In genomic region chr5:176725521-176725920, GRCh38 we compare ENCODE assay signal across 17 cellular contexts.
DNase-seq lines count a peak whose midpoint lies in the region; ATAC-seq and TF ChIP-seq lines count a peak whose summit lies in the region.
"Had no signal": no experiment of that assay in that cellular context is flagged by ENCODE, and none has a peak within 500 bp of the region (broad histone marks: within the 10 kb centered on the region; RNA-seq: fewer than 3 reads in every experiment).

No MANE protein-coding gene starts in this region.

- H3K27me3 ChIP-seq in HUES64 (ENCODE audit: insufficient read depth, low read length) (no peaks in the 10 kb centered on the region; the same call in none of the 2 replicates), left lung (peaks cover 20 to 100% of the 10 kb centered on the region in 2 donors)

- H3K4me1 ChIP-seq in HUES64 (ENCODE audit: insufficient read depth, low read length) (peaks cover 21% of the 10 kb centered on the region; the same call in 1 of the 2 replicates), left lung (no peaks in the 10 kb centered on the region)
- H3K4me1 ChIP-seq: sigmoid colon had no signal

- H3K9me3 ChIP-seq in HUES64 (ENCODE audit: insufficient read depth, low read depth, low read length) (no peaks in the 10 kb centered on the region), left lung (peaks cover 0 to under 1% of the 10 kb centered on the region in 2 donors)
- H3K9me3 ChIP-seq: sigmoid colon had no signal

- peaks cover 59 to 69% of the 10 kb centered on the region in 2 donors for H3K4me1 Mint-ChIP-seq in immature natural killer cell
- peaks cover 3% of the 10 kb centered on the region for H3K4me1 Mint-ChIP-seq in activated CD4-positive, alpha-beta T cell treated with anti-CD3 and anti-CD28 coated beads, Interleukin-2, amount 10 ng/mL, durations not matched to agents 24 days and 14 days
- H3K4me1 Mint-ChIP-seq: activated naive CD8-positive, alpha-beta T cell treated with anti-CD3 and anti-CD28 coated beads for 36 hours had no signal

- H3K4me3 Mint-ChIP-seq in immature natural killer cell: peak overlapping the region; percentile 57 to 67 (median 61)
- H3K4me3 Mint-ChIP-seq in activated CD4-positive, alpha-beta T cell treated with anti-CD3 and anti-CD28 coated beads, Interleukin-2, amount 10 ng/mL, durations not matched to agents 24 days and 14 days: no peak overlapping the region
- H3K4me3 Mint-ChIP-seq: activated naive CD8-positive, alpha-beta T cell treated with anti-CD3 and anti-CD28 coated beads for 36 hours; CD4-positive, alpha-beta T cell; dendritic cell treated with granulocyte-macrophage colony-stimulating factor and Interleukin-4, amounts not matched to agents 40 ng/mL and 50 ng/mL, for 4 days; T-helper 1 cell treated with Interleukin-12 subunit alpha and Interleukin-12 subunit beta and Interleukin-4 antibody, amounts not matched to agents 30 μg/mL and 1 μg/mL, for 36 hours had no signal

- intact Hi-C loops in activated CD4-positive, alpha-beta T cell treated with anti-CD3 and anti-CD28 coated beads, Interleukin-2, amount 10 ng/mL, durations not matched to agents 24 days and 14 days (cut with micrococcal nuclease): no loop called here
- intact Hi-C loops in left lung (cut with DNase I): no loop called here

- H3K27me3 Mint-ChIP-seq in immature natural killer cell (ENCODE audit: low read depth in 3 of 3): peaks cover 3 to 7% (median 4%) of the 10 kb centered on the region in 3 donors
- peaks cover 27% of the 10 kb centered on the region for H3K27me3 Mint-ChIP-seq in activated CD4-positive, alpha-beta T cell treated with anti-CD3 and anti-CD28 coated beads, Interleukin-2, amount 10 ng/mL, durations not matched to agents 24 days and 14 days

- no peak for TF ChIP-seq CTCF in left lung (IDR thresholded peaks at IDR 0.05)

- DNase-seq in COLO668 (lab: John Stamatoyannopoulos, UW; ENCODE audit: unreplicated experiment) (peak; percentile 44), NCI-H69 (lab: John Stamatoyannopoulos, UW) (peak; percentile 95), immature natural killer cell (no peak), DMS114 treated with DMSO at 0.1 percent for 48 hours (lab: John Stamatoyannopoulos, UW; ENCODE audit: unreplicated experiment) (no peak), left lung (no peak)
- DNase-seq in stimulated activated CD4-positive, alpha-beta T cell treated with anti-CD3 and anti-CD28 coated beads, Interleukin-2, amount 100 ng/mL, for 48 hours: no peak
- no peak for DNase-seq in activated CD4-positive, alpha-beta T cell treated with anti-CD3 and anti-CD28 coated beads, Interleukin-2, amount 10 ng/mL, durations not matched to agents 24 days and 14 days
- DNase-seq: activated naive CD8-positive, alpha-beta T cell treated with anti-CD3 and anti-CD28 coated beads for 36 hours; CD4-positive, alpha-beta T cell; foreskin melanocyte; NCI-H524; sigmoid colon had no signal

- H3K9ac ChIP-seq in HUES64 (ENCODE audit: low read depth, low read length): peak overlapping the region; percentile 11; the same call in 1 of the 2 replicates

- no peak for ATAC-seq in left lung
- ATAC-seq: K562 had no signal

- H3K36me3 Mint-ChIP-seq in immature natural killer cell: no peaks in the 10 kb centered on the region
- no peaks in the 10 kb centered on the region for H3K36me3 Mint-ChIP-seq in activated CD4-positive, alpha-beta T cell treated with anti-CD3 and anti-CD28 coated beads, Interleukin-2, amount 10 ng/mL, durations not matched to agents 24 days and 14 days (ENCODE audit: low read depth)
- H3K36me3 Mint-ChIP-seq: activated naive CD8-positive, alpha-beta T cell treated with anti-CD3 and anti-CD28 coated beads for 36 hours had no signal

- H3K4me3 ChIP-seq in HUES64 (ENCODE audit: low read length): no peak overlapping the region
- no peak overlapping the region for H3K4me3 ChIP-seq in left lung
- H3K4me3 ChIP-seq: K562, sigmoid colon had no signal

- H3K9me3 Mint-ChIP-seq in immature natural killer cell: no peaks in the 10 kb centered on the region
- H3K9me3 Mint-ChIP-seq in activated CD4-positive, alpha-beta T cell treated with anti-CD3 and anti-CD28 coated beads, Interleukin-2, amount 10 ng/mL, durations not matched to agents 24 days and 14 days: no peaks in the 10 kb centered on the region
- H3K9me3 Mint-ChIP-seq: activated naive CD8-positive, alpha-beta T cell treated with anti-CD3 and anti-CD28 coated beads for 36 hours; CD4-positive, alpha-beta T cell; dendritic cell treated with granulocyte-macrophage colony-stimulating factor and Interleukin-4, amounts not matched to agents 40 ng/mL and 50 ng/mL, for 4 days; T-helper 1 cell treated with Interleukin-12 subunit alpha and Interleukin-12 subunit beta and Interleukin-4 antibody, amounts not matched to agents 30 μg/mL and 1 μg/mL, for 36 hours had no signal

- WGBS in HUES64: 73% methylated on average over 8 of the region's 8 CpGs

- peak overlapping the region in 5 of 6 donors; percentile 18 to 73 (median 53) for H3K27ac Mint-ChIP-seq in immature natural killer cell
- H3K27ac Mint-ChIP-seq in activated CD4-positive, alpha-beta T cell treated with anti-CD3 and anti-CD28 coated beads, Interleukin-2, amount 10 ng/mL, durations not matched to agents 24 days and 14 days: no peak overlapping the region
- H3K27ac Mint-ChIP-seq: activated naive CD8-positive, alpha-beta T cell treated with anti-CD3 and anti-CD28 coated beads for 36 hours; CD4-positive, alpha-beta T cell; dendritic cell treated with granulocyte-macrophage colony-stimulating factor and Interleukin-4, amounts not matched to agents 40 ng/mL and 50 ng/mL, for 4 days; T-helper 1 cell treated with Interleukin-12 subunit alpha and Interleukin-12 subunit beta and Interleukin-4 antibody, amounts not matched to agents 30 μg/mL and 1 μg/mL, for 36 hours had no signal

- H3K36me3 ChIP-seq in HUES64 (ENCODE audit: insufficient read depth, low read length): no peaks in the 10 kb centered on the region
- no peaks in the 10 kb centered on the region for H3K36me3 ChIP-seq in left lung
- H3K36me3 ChIP-seq: sigmoid colon had no signal

- H3K27ac ChIP-seq in HUES64 (ENCODE audit: low read depth, low read length) (no peak overlapping the region), left lung (no peak overlapping the region)
- H3K27ac ChIP-seq: epithelial cell of prostate, sigmoid colon had no signal

Comparison
In these comparisons a context has a peak if more than half of its experiments do, and no peak if none do; other contexts are left out.
1. DNase-seq: peak in COLO668 (single experiment) and NCI-H69 (single experiment); none in immature natural killer cell (0 of 3), DMS114 treated with DMSO at 0.1 percent for 48 hours (single experiment), stimulated activated CD4-positive, alpha-beta T cell treated with anti-CD3 and anti-CD28 coated beads, Interleukin-2, amount 100 ng/mL, for 48 hours (0 of 2), activated CD4-positive, alpha-beta T cell treated with anti-CD3 and anti-CD28 coated beads, Interleukin-2, amount 10 ng/mL, durations not matched to agents 24 days and 14 days (single experiment) and left lung (0 of 2).